Comparison of ENCODE assay signal across 1 cellular context in the genomic region with DNA sequence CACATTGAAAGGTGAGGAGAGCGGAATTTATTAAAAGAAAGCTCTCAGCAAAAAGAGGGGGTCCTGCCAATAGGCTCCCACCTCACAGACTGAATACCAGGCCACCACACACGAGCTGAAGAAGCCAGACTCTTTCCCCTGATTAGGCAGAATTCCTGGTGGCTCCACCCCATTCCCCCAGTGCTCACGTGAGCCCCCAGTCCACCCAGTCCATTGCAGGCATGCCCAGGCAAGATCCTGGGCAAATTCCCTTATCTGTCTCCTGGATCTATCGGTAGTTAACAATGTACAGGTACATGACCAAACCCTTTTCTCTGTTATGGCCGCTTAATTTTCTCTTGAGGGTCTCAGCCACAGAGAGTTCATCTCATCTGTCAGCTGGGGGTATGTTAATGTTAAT.
TF ChIP-seq lines count a peak whose summit lies in the region.

No MANE protein-coding gene starts in this region.

TF ChIP-seq in HCT116, 20 proteins besides CTCF, POLR2A, EP300 and RAD21 (continued from another document):
- TF ChIP-seq ZBTB33 (IDR thresholded peaks at IDR 0.05; ENCODE audit: extremely low read depth, insufficient replicate concordance, low read length) (no peak), EZH2 (IDR thresholded peaks at IDR 0.05) (no peak), ATF3 (IDR thresholded peaks at IDR 0.05) (no peak), FOSL1 (IDR thresholded peaks at IDR 0.05; ENCODE audit: low read depth) (no peak), MAX (IDR thresholded peaks at IDR 0.05) (no peak), SRF (IDR thresholded peaks at IDR 0.05; ENCODE audit: low read depth) (no peak), YY1 (IDR thresholded peaks at IDR 0.05; ENCODE audit: extremely low read depth, insufficient replicate concordance, low read depth, low read length) (no peak)
- TF ChIP-seq, protein P1, sequence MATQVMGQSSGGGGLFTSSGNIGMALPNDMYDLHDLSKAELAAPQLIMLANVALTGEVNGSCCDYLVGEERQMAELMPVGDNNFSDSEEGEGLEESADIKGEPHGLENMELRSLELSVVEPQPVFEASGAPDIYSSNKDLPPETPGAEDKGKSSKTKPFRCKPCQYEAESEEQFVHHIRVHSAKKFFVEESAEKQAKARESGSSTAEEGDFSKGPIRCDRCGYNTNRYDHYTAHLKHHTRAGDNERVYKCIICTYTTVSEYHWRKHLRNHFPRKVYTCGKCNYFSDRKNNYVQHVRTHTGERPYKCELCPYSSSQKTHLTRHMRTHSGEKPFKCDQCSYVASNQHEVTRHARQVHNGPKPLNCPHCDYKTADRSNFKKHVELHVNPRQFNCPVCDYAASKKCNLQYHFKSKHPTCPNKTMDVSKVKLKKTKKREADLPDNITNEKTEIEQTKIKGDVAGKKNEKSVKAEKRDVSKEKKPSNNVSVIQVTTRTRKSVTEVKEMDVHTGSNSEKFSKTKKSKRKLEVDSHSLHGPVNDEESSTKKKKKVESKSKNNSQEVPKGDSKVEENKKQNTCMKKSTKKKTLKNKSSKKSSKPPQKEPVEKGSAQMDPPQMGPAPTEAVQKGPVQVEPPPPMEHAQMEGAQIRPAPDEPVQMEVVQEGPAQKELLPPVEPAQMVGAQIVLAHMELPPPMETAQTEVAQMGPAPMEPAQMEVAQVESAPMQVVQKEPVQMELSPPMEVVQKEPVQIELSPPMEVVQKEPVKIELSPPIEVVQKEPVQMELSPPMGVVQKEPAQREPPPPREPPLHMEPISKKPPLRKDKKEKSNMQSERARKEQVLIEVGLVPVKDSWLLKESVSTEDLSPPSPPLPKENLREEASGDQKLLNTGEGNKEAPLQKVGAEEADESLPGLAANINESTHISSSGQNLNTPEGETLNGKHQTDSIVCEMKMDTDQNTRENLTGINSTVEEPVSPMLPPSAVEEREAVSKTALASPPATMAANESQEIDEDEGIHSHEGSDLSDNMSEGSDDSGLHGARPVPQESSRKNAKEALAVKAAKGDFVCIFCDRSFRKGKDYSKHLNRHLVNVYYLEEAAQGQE (IDR thresholded peaks at IDR 0.05; ENCODE audit: low read depth) = no peak
